21 cellular contexts compared by ENCODE assay signal in genomic region chr7:80552304-80552703, GRCh38. TPM values are rescaled to one million over a fixed set of nuclear protein-coding genes. Genes with fewer than 3 reads are reported as not detected.
A peak's percentile ranks its signal among the peaks of the same experiment; 100 is the strongest.
DNase-seq lines count a peak whose midpoint lies in the region; ATAC-seq and TF ChIP-seq lines count a peak whose summit lies in the region.
"Had no signal": no experiment of that assay in that cellular context is flagged by ENCODE, and none has a peak within 500 bp of the region (broad histone marks: within the 10 kb centered on the region; RNA-seq: fewer than 3 reads in every experiment).

No MANE protein-coding gene starts in this region.

- no peak overlapping the region for H3K4me3 Mint-ChIP-seq in T-cell
- H3K4me3 Mint-ChIP-seq: activated CD4-positive, alpha-beta T cell treated with anti-CD3 and anti-CD28 coated beads, Interleukin-2, amount 10 ng/mL, durations not matched to agents 24 days and 14 days; activated naive CD4-positive, alpha-beta T cell treated with anti-CD3 and anti-CD28 coated beads for 36 hours; CD4-positive, alpha-beta T cell; dendritic cell treated with granulocyte-macrophage colony-stimulating factor and Interleukin-4, amounts not matched to agents 40 ng/mL and 50 ng/mL, for 4 days; stimulated activated naive CD8-positive, alpha-beta T cell treated with anti-CD3 and anti-CD28 coated beads, Interleukin-15, amount 100 ng/mL, for 72 hours had no signal

- no peaks in the 10 kb centered on the region for H3K36me3 Mint-ChIP-seq in T-cell

- H3K23ac ChIP-seq in IMR-90 (ENCODE audit: low read depth, low read length): no peak overlapping the region

- no peak for TF ChIP-seq CTCF in SK-N-SH (IDR thresholded peaks at IDR 0.05)
- no peak for TF ChIP-seq CTCF in IMR-90 (conservative IDR thresholded peaks at IDR 0.05; ENCODE audit: low read depth, low read length)
- no peak for TF ChIP-seq CTCF in fibroblast of lung (conservative IDR thresholded peaks at IDR 0.05 in 1 of 2, IDR thresholded peaks at IDR 0.05 in 1 of 2; ENCODE audit: low read depth in 1 of 2, low read length in 2 of 2)
- TF ChIP-seq CTCF in smooth muscle cell (IDR thresholded peaks at IDR 0.05; ENCODE audit: borderline replicate concordance, insufficient read depth, poor library complexity, severe bottlenecking): no peak

- H2AK9ac ChIP-seq in IMR-90 (replicated peaks; ENCODE audit: low read depth, low read length, poor library complexity): no peak overlapping the region

- DNase-seq in SK-N-SH: no peak
- peak; percentile 64 for DNase-seq in IMR-90
- peak; percentile 27 to 57 for DNase-seq in fibroblast of lung (ENCODE audit: low read depth in 2 of 2)
- DNase-seq in smooth muscle cell (lab: John Stamatoyannopoulos, UW; ENCODE audit: unreplicated experiment): no peak
- DNase-seq in T-cell: no peak
- no peak for DNase-seq in HT-29 (ENCODE audit: low spot score)
- no peak for DNase-seq in NCI-H1436 (lab: John Stamatoyannopoulos, UW)
- DNase-seq: activated CD4-positive, alpha-beta T cell treated with anti-CD3 and anti-CD28 coated beads, Interleukin-2, amount 10 ng/mL, durations not matched to agents 24 days and 14 days; activated naive CD4-positive, alpha-beta T cell treated with anti-CD3 and anti-CD28 coated beads for 36 hours; CD4-positive, alpha-beta T cell; DMS53; erythroblast; hypothalamus; NCI-H2081; NCI-H524; PC-9; stimulated activated naive CD8-positive, alpha-beta T cell treated with anti-CD3 and anti-CD28 coated beads, Interleukin-15, amount 100 ng/mL, for 72 hours had no signal

- H3K9me1 ChIP-seq in IMR-90 (ENCODE audit: insufficient read depth, low read length): no peaks in the 10 kb centered on the region

- 64% methylated on average over 1 of the region's 1 CpG for WGBS in SK-N-SH (ENCODE audit: low lambda C conversion rate)
- WGBS in IMR-90 (ENCODE audit: extremely low coverage in 2 of 2, insufficient read length in 1 of 2), 2 experiments: no CpG with 5 or more reads among the region's 1 CpG
- WGBS in smooth muscle cell (ENCODE audit: low lambda C conversion rate): 31% methylated on average over 1 of the region's 1 CpG

- peak overlapping the region; percentile 6; the same call in 1 of the 2 replicates for H4K5ac ChIP-seq in IMR-90 (ENCODE audit: low read depth, low read length)

- H4K20me1 ChIP-seq in SK-N-SH (ENCODE audit: insufficient read depth): no peaks in the 10 kb centered on the region
- H4K20me1 ChIP-seq in IMR-90 (ENCODE audit: insufficient read depth, low read length): no peaks in the 10 kb centered on the region
- H4K20me1 ChIP-seq in fibroblast of lung (ENCODE audit: control insufficient read depth, extremely low read depth, insufficient read depth, low read length): no peaks in the 10 kb centered on the region
- no peaks in the 10 kb centered on the region for H4K20me1 ChIP-seq in smooth muscle cell (ENCODE audit: low read depth)

- no peak overlapping the region for H2AK5ac ChIP-seq in IMR-90 (ENCODE audit: low read depth, low read length)

- H2AFZ ChIP-seq in SK-N-SH (ENCODE audit: low read depth): no peak overlapping the region
- H2AFZ ChIP-seq in IMR-90 (replicated peaks; ENCODE audit: low read length, poor library complexity): no peak overlapping the region
- H2AFZ ChIP-seq in fibroblast of lung (ENCODE audit: low read length): no peak overlapping the region
- no peak overlapping the region for H2AFZ ChIP-seq in smooth muscle cell (ENCODE audit: low read depth)
- H2AFZ ChIP-seq: PC-9 had no signal

- intact Hi-C loops in IMR-90 (cut with micrococcal nuclease): no loop called here

- H3K4ac ChIP-seq in IMR-90 (ENCODE audit: low read depth, low read length): no peak overlapping the region

- in situ Hi-C loops in IMR-90 (cut with MboI; ENCODE audit: low sequenced_read_pairs): no loop called here

- H3K9me3 Mint-ChIP-seq in T-cell: peaks cover 4 to 19% (median 8%) of the 10 kb centered on the region in 3 donors
- H3K9me3 Mint-ChIP-seq: activated CD4-positive, alpha-beta T cell treated with anti-CD3 and anti-CD28 coated beads, Interleukin-2, amount 10 ng/mL, durations not matched to agents 24 days and 14 days; CD4-positive, alpha-beta T cell; dendritic cell treated with granulocyte-macrophage colony-stimulating factor and Interleukin-4, amounts not matched to agents 40 ng/mL and 50 ng/mL, for 4 days; stimulated activated naive CD8-positive, alpha-beta T cell treated with anti-CD3 and anti-CD28 coated beads, Interleukin-15, amount 100 ng/mL, for 72 hours had no signal

- no peak overlapping the region for H2BK15ac ChIP-seq in IMR-90 (ENCODE audit: low read depth, low read length)

- no peaks in the 10 kb centered on the region for H3K4me1 Mint-ChIP-seq in T-cell
- H3K4me1 Mint-ChIP-seq: activated CD4-positive, alpha-beta T cell treated with anti-CD3 and anti-CD28 coated beads, Interleukin-2, amount 10 ng/mL, durations not matched to agents 24 days and 14 days; stimulated activated naive CD8-positive, alpha-beta T cell treated with anti-CD3 and anti-CD28 coated beads, Interleukin-15, amount 100 ng/mL, for 72 hours had no signal

- no peak overlapping the region for H2BK120ac ChIP-seq in IMR-90 (ENCODE audit: low read depth, low read length)

- H4K8ac ChIP-seq in IMR-90 (ENCODE audit: low read depth in 2 of 2, low read length in 2 of 2): no peak overlapping the region

- H3K4me1 ChIP-seq in SK-N-SH (ENCODE audit: control insufficient read depth in 1 of 2, insufficient read depth in 2 of 2, low read depth in 1 of 2, low read length in 1 of 2) (no peaks in the 10 kb centered on the region), IMR-90 (ENCODE audit: control insufficient read depth, insufficient read depth, low read length) (no peaks in the 10 kb centered on the region), fibroblast of lung (ENCODE audit: control insufficient read depth, extremely low read depth, insufficient read depth, low read length) (peaks cover 4% of the 10 kb centered on the region), smooth muscle cell (ENCODE audit: low read depth) (no peaks in the 10 kb centered on the region)

- no peak overlapping the region for H3K9ac ChIP-seq in SK-N-SH
- H3K9ac ChIP-seq in IMR-90 (ENCODE audit: low read depth, low read length): no peak overlapping the region
- H3K9ac ChIP-seq in fibroblast of lung (ENCODE audit: insufficient read depth, low read length): no peak overlapping the region
- H3K9ac ChIP-seq in smooth muscle cell (ENCODE audit: low read depth): no peak overlapping the region

- H3K27ac ChIP-seq in SK-N-SH (ENCODE audit: low read depth in 2 of 2, low read length in 1 of 2) (no peak overlapping the region), IMR-90 (ENCODE audit: insufficient read depth, low read length) (no peak overlapping the region), fibroblast of lung (ENCODE audit: insufficient read depth, low read length) (no peak overlapping the region), smooth muscle cell (ENCODE audit: low read depth) (peak overlapping the region; percentile 28)
- H3K27ac ChIP-seq: PC-9 had no signal

- H2BK5ac ChIP-seq in IMR-90 (ENCODE audit: low read depth, low read length, poor library complexity, severe bottlenecking): no peak overlapping the region

- H3F3A ChIP-seq in SK-N-SH (replicated peaks; ENCODE audit: insufficient read depth) (no peaks in the 10 kb centered on the region), smooth muscle cell (ENCODE audit: low read depth) (no peaks in the 10 kb centered on the region)

- H3K36me3 ChIP-seq in SK-N-SH (replicated peaks in 1 of 2; ENCODE audit: control insufficient read depth in 1 of 2, insufficient read depth in 2 of 2, low read length in 1 of 2) (no peaks in the 10 kb centered on the region), IMR-90 (ENCODE audit: control insufficient read depth, insufficient read depth, low read length) (no peaks in the 10 kb centered on the region), fibroblast of lung (ENCODE audit: control insufficient read depth, insufficient read depth, low read length) (no peaks in the 10 kb centered on the region), smooth muscle cell (ENCODE audit: low read depth) (no peaks in the 10 kb centered on the region)

- ATAC-seq in SK-N-SH treated with all-trans-retinoic acid at 6 μM for 48 hours (no peak), IMR-90 (ENCODE audit: low read depth) (no peak), T-cell (replicated peaks in 1 of 4) (no peak)
- ATAC-seq: stimulated activated naive CD8-positive, alpha-beta T cell treated with anti-CD3 and anti-CD28 coated beads, Interleukin-15, amount 100 ng/mL, for 72 hours had no signal

- no peak overlapping the region for H3K27ac Mint-ChIP-seq in T-cell
- H3K27ac Mint-ChIP-seq: activated CD4-positive, alpha-beta T cell treated with anti-CD3 and anti-CD28 coated beads, Interleukin-2, amount 10 ng/mL, durations not matched to agents 24 days and 14 days; activated naive CD4-positive, alpha-beta T cell treated with anti-CD3 and anti-CD28 coated beads for 36 hours; CD4-positive, alpha-beta T cell; dendritic cell treated with granulocyte-macrophage colony-stimulating factor and Interleukin-4, amounts not matched to agents 40 ng/mL and 50 ng/mL, for 4 days; stimulated activated naive CD8-positive, alpha-beta T cell treated with anti-CD3 and anti-CD28 coated beads, Interleukin-15, amount 100 ng/mL, for 72 hours had no signal

- H3K79me2 ChIP-seq in SK-N-SH (ENCODE audit: insufficient read depth): no peaks in the 10 kb centered on the region
- H3K79me2 ChIP-seq in fibroblast of lung (ENCODE audit: control insufficient read depth, insufficient read depth, low read length): no peaks in the 10 kb centered on the region
- no peaks in the 10 kb centered on the region for H3K79me2 ChIP-seq in smooth muscle cell (ENCODE audit: low read depth)

- POLR2A ChIA-PET in SK-N-SH (lab: Yijun Ruan, JAX): no interaction called here
- POLR2A ChIA-PET in IMR-90 (lab: Charles Lee; ENCODE audit: unreplicated experiment): no interaction called here
- POLR2A ChIA-PET in T-cell (lab: Charles Lee): no interaction called here

- no peak for TF ChIP-seq POLR2A in IMR-90 (IDR thresholded peaks at IDR 0.05; ENCODE audit: low read depth, low read length)

- H3K4me3 ChIP-seq in SK-N-SH (ENCODE audit: low read depth in 2 of 2, low read length in 1 of 2): no peak overlapping the region
- H3K4me3 ChIP-seq in IMR-90 (ENCODE audit: insufficient read depth, low read depth, low read length): no peak overlapping the region
- H3K4me3 ChIP-seq in fibroblast of lung (replicated peaks in 1 of 4; ENCODE audit: control extremely low read depth in 1 of 4, insufficient read depth in 1 of 4, low read depth in 3 of 4, low read length in 4 of 4): no peak overlapping the region
- no peak overlapping the region for H3K4me3 ChIP-seq in smooth muscle cell
- H3K4me3 ChIP-seq: PC-9 had no signal

- H4K91ac ChIP-seq in IMR-90 (ENCODE audit: insufficient read depth, low read depth, low read length): no peak overlapping the region

- TF ChIP-seq RAD21 in SK-N-SH (IDR thresholded peaks at IDR 0.05; ENCODE audit: low read length): no peak
- TF ChIP-seq RAD21 in IMR-90 (IDR thresholded peaks at IDR 0.05; ENCODE audit: low read length): no peak

- H3K56ac ChIP-seq in IMR-90 (ENCODE audit: extremely low read depth, insufficient read depth, low read length): no peak overlapping the region

- CTCF ChIA-PET in SK-N-SH (lab: Yijun Ruan, JAX) (interaction anchor here (1.2 kb wide), 1 partner anchor 55 kb away, joined by 3 read pairs; no protein-coding TSS in a partner anchor), IMR-90 (lab: Yijun Ruan, JAX) (no interaction called here), T-cell (lab: Charles Lee) (no interaction called here)

- BruUV-seq in IMR-90 (replicated peaks; lab: Mats Ljungman, UMichigan): no TSS peak

- H3K18ac ChIP-seq in IMR-90 (ENCODE audit: low read depth, low read length): no peak overlapping the region

- H3K4me2 ChIP-seq in SK-N-SH: no peak overlapping the region
- no peak overlapping the region for H3K4me2 ChIP-seq in IMR-90 (ENCODE audit: low read depth, low read length)
- no peak overlapping the region for H3K4me2 ChIP-seq in fibroblast of lung (ENCODE audit: extremely low read depth, insufficient read depth, low read length)
- no peak overlapping the region for H3K4me2 ChIP-seq in smooth muscle cell
- H3K4me2 ChIP-seq: PC-9 had no signal

- H3K9me2 ChIP-seq in SK-N-SH: no peaks in the 10 kb centered on the region

- no peaks in the 10 kb centered on the region for H3K27me3 Mint-ChIP-seq in T-cell
- H3K27me3 Mint-ChIP-seq: activated CD4-positive, alpha-beta T cell treated with anti-CD3 and anti-CD28 coated beads, Interleukin-2, amount 10 ng/mL, durations not matched to agents 24 days and 14 days; CD4-positive, alpha-beta T cell; dendritic cell treated with granulocyte-macrophage colony-stimulating factor and Interleukin-4, amounts not matched to agents 40 ng/mL and 50 ng/mL, for 4 days; stimulated activated naive CD8-positive, alpha-beta T cell treated with anti-CD3 and anti-CD28 coated beads, Interleukin-15, amount 100 ng/mL, for 72 hours had no signal

- H3K14ac ChIP-seq in IMR-90 (replicated peaks; ENCODE audit: low read depth, low read length): no peak overlapping the region

- H3K27me3 ChIP-seq in SK-N-SH (ENCODE audit: insufficient read depth) (no peaks in the 10 kb centered on the region), IMR-90 (ENCODE audit: control insufficient read depth, insufficient read depth, low read length) (no peaks in the 10 kb centered on the region), fibroblast of lung (ENCODE audit: control insufficient read depth, insufficient read depth, low read length) (no peaks in the 10 kb centered on the region), smooth muscle cell (ENCODE audit: low read depth) (no peaks in the 10 kb centered on the region)

- no peak overlapping the region for H2BK20ac ChIP-seq in IMR-90 (ENCODE audit: low read depth, low read length)

- H3K79me1 ChIP-seq in IMR-90 (ENCODE audit: low read depth in 1 of 2, low read length in 2 of 2): no peaks in the 10 kb centered on the region

- H3K9me3 ChIP-seq in SK-N-SH (no peaks in the 10 kb centered on the region), IMR-90 (ENCODE audit: control insufficient read depth, insufficient read depth, low read length) (no peaks in the 10 kb centered on the region), fibroblast of lung (ENCODE audit: control insufficient read depth, insufficient read depth, low read depth, low read length) (no peaks in the 10 kb centered on the region), smooth muscle cell (replicated peaks; ENCODE audit: low read depth) (no peaks in the 10 kb centered on the region)

- no peak for TF ChIP-seq EP300 in SK-N-SH (IDR thresholded peaks at IDR 0.05; ENCODE audit: borderline replicate concordance in 1 of 2, low read depth in 1 of 2, low read length in 1 of 2)

- dilution Hi-C loops in IMR-90 (cut with HindIII; ENCODE audit: low sequenced_read_pairs, unreplicated experiment): no loop called here

RNA-seq across cellular contexts. Expression of gene GNAT3, which starts 40.4 kb away (rescaled TPM):
- polyA plus RNA-seq in SK-N-SH (2012; rRNA removed) (not detected in 2 replicates), IMR-90 (2012; rRNA removed) (not detected in 2 replicates), fibroblast of lung (not detected in 2 replicates), smooth muscle cell (not detected in 2 replicates)
- not detected in 2 replicates for polyA plus RNA-seq in SK-N-SH (2012; cell fraction: cytosol; rRNA removed)
- not detected in 2 replicates for polyA plus RNA-seq in SK-N-SH (2012; cell fraction: nucleus; rRNA removed)
- total RNA-seq in IMR-90 (2012; rRNA removed) (not detected in 2 replicates), fibroblast of lung (not detected in 2 replicates), smooth muscle cell (not detected in 2 replicates), T-cell (not detected)
- not detected in 2 replicates for polyA plus RNA-seq in IMR-90 (2012; cell fraction: cytosol; rRNA removed)
- polyA plus RNA-seq in IMR-90 (2012; cell fraction: nucleus; rRNA removed; ENCODE audit: low replicate concordance): not detected in 2 replicates
- not detected in 2 replicates for polyA plus RNA-seq in fibroblast of lung (2012)
- not detected in 2 replicates for polyA minus RNA-seq in fibroblast of lung (ENCODE audit: low replicate concordance)
- total RNA-seq in HT-29 (2014; rRNA removed; shearing (Covaris generic)): not detected in 2 replicates
- total RNA-seq: activated CD4-positive, alpha-beta T cell treated with anti-CD3 and anti-CD28 coated beads, Interleukin-2, amount 10 ng/mL, durations not matched to agents 24 days and 14 days; activated naive CD4-positive, alpha-beta T cell treated with anti-CD3 and anti-CD28 coated beads for 36 hours; CD4-positive, alpha-beta T cell; mononuclear cell; PC-9; ureter had no signal

Comparison
In these comparisons a context has a peak if more than half of its experiments do, and no peak if none do; other contexts are left out.
1. DNase-seq: peak in IMR-90 (single experiment) and fibroblast of lung (2 of 2); none in SK-N-SH (single experiment), smooth muscle cell (single experiment), T-cell (0 of 34), HT-29 (single experiment) and NCI-H1436 (single experiment).